ENCODE assay signal across 20 cellular contexts in the genomic region with DNA sequence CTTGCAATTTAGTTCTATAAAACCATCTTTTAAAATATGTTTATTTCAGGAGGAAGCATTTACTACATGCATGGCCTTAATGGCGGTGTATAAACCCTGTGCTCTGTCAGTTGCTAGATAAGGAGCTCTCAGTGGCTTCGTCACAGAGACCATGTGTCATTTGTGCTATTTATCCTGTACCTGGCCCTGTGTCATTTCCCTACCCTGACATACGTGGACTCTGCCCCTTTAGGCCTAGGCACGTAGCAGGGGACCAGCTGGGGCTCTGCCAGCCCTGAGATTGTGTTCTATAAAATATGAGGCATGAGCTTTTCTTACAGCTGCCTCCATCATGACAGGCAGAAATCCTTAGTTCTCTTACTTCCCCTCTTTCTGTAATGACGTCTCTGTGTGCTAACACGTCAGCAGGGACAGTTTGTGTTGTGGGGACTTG.
DNase-seq lines count a peak whose midpoint lies in the region; TF ChIP-seq lines count a peak whose summit lies in the region.
"Had no signal": no experiment of that assay in that cellular context is flagged by ENCODE, and none has a peak within 500 bp of the region (broad histone marks: within the 10 kb centered on the region; RNA-seq: fewer than 3 reads in every experiment).

No MANE protein-coding gene starts in this region.

- peaks cover 57% of the 10 kb centered on the region for H3K36me3 Mint-ChIP-seq in MCF 10A (ENCODE audit: insufficient read depth, unreplicated experiment)
- peaks cover 34% of the 10 kb centered on the region for H3K36me3 Mint-ChIP-seq in type B pancreatic cell
- H3K36me3 Mint-ChIP-seq: activated naive CD8-positive, alpha-beta T cell; natural killer cell treated with Interleukin-12 subunit alpha and Interleukin-12 subunit beta and Interleukin-15 and Interleukin-18, amount 100 ng/mL, for 72 hours had no signal

- H3K27ac ChIP-seq in breast epithelium (no peak overlapping the region), OCI-LY3 (ENCODE audit: low read length) (no peak overlapping the region), liver (ENCODE audit: low read depth in 1 of 2, low read length in 2 of 2) (peak overlapping the region; percentile 70 to 91), right atrium auricular region (no peak overlapping the region)
- H3K27ac ChIP-seq: body of pancreas had no signal

- H3K9me3 ChIP-seq in breast epithelium (no peaks in the 10 kb centered on the region), OCI-LY3 (ENCODE audit: insufficient read depth, low read length) (no peaks in the 10 kb centered on the region), liver (ENCODE audit: control insufficient read depth in 4 of 4, low read length in 3 of 4) (no peaks in the 10 kb centered on the region), right atrium auricular region (no peaks in the 10 kb centered on the region)
- H3K9me3 ChIP-seq: body of pancreas, Caco-2, gastroesophageal sphincter, thoracic aorta had no signal

- 36% methylated on average over 6 of the region's 6 CpGs for WGBS in liver

- H3K27me3 Mint-ChIP-seq in MCF 10A (ENCODE audit: insufficient read depth, unreplicated experiment) (no peaks in the 10 kb centered on the region), type B pancreatic cell (no peaks in the 10 kb centered on the region)
- H3K27me3 Mint-ChIP-seq: activated naive CD8-positive, alpha-beta T cell had no signal

- DNase-seq in MCF 10A (ENCODE audit: unreplicated experiment) (no peak), breast epithelium (ENCODE audit: low spot score in 2 of 2) (no peak), type B pancreatic cell (ENCODE audit: extremely low spot score, unreplicated experiment) (no peak), right atrium auricular region (ENCODE audit: low spot score) (no peak), NCI-H2107 (lab: John Stamatoyannopoulos, UW) (no peak)
- DNase-seq in activated CD4-positive, alpha-beta T cell treated with anti-CD3 and anti-CD28 coated beads for 48 hours: no peak
- DNase-seq: activated CD4-positive, alpha-beta T cell treated with anti-CD3 and anti-CD28 coated beads, Interleukin-2, amount 50 U/mL, for 4 hours; activated T-cell treated with anti-CD3 and anti-CD28 coated beads, Interleukin-2, amount 50 U/mL, for 4 hours; Caco-2; left ventricle myocardium superior; NCI-H1436 treated with DMSO at 0.1 percent for 48 hours; NCI-H446 treated with DMSO at 0.1 percent for 48 hours; OCI-M1 had no signal

- H3K27me3 ChIP-seq in breast epithelium: no peaks in the 10 kb centered on the region
- H3K27me3 ChIP-seq in OCI-LY3 (ENCODE audit: low read depth, low read length): no peaks in the 10 kb centered on the region; the same call in 1 of the 2 replicates
- H3K27me3 ChIP-seq in liver (ENCODE audit: control insufficient read depth in 4 of 4, insufficient read depth in 4 of 4, low read length in 3 of 4): no peaks in the 10 kb centered on the region
- no peaks in the 10 kb centered on the region for H3K27me3 ChIP-seq in right atrium auricular region
- H3K27me3 ChIP-seq: body of pancreas, gastroesophageal sphincter had no signal

- no peaks in the 10 kb centered on the region for H3K79me2 ChIP-seq in OCI-LY3 (ENCODE audit: low read length)

- H3K4me1 ChIP-seq in breast epithelium (peaks cover 0 to 6% of the 10 kb centered on the region in 2 donors), OCI-LY3 (ENCODE audit: low read length) (peaks cover 13% of the 10 kb centered on the region), liver (ENCODE audit: control insufficient read depth in 4 of 4, insufficient read depth in 4 of 4, low read length in 3 of 4) (peaks cover 4 to 30% (median 17%) of the 10 kb centered on the region in 4 donors), right atrium auricular region (peaks cover 0 to 25% of the 10 kb centered on the region in 2 donors)
- H3K4me1 ChIP-seq: Caco-2 had no signal

- TF ChIP-seq CTCF in MCF 10A (IDR thresholded peaks at IDR 0.05; ENCODE audit: unreplicated experiment) (no peak), breast epithelium (IDR thresholded peaks at IDR 0.05) (no peak), OCI-LY3 (IDR thresholded peaks at IDR 0.05; ENCODE audit: low read depth, low read length) (no peak), liver (IDR thresholded peaks at IDR 0.05; ENCODE audit: low read depth, low read length, missing input control) (no peak), type B pancreatic cell (conservative IDR thresholded peaks at IDR 0.05) (no peak), right atrium auricular region (IDR thresholded peaks at IDR 0.05) (no peak)

- H3K36me3 ChIP-seq in breast epithelium (no peaks in the 10 kb centered on the region), OCI-LY3 (replicated peaks; ENCODE audit: low read depth, low read length) (no peaks in the 10 kb centered on the region), liver (ENCODE audit: control insufficient read depth in 4 of 4, insufficient read depth in 3 of 4, low read depth in 1 of 4, low read length in 3 of 4) (no peaks in the 10 kb centered on the region), right atrium auricular region (peaks cover 8% of the 10 kb centered on the region)

- no peaks in the 10 kb centered on the region for H4K20me1 ChIP-seq in OCI-LY3 (ENCODE audit: insufficient read depth, low read length)

- H2AFZ ChIP-seq in OCI-LY3 (ENCODE audit: low read depth, low read length): peak overlapping the region; percentile 82

- POLR2A ChIA-PET in MCF 10A (lab: Yijun Ruan, JAX): interaction anchor here (0.7 to 1.2 kb wide), 5 partner anchors 8 to 334 kb away, joined by 3 to 4 read pairs (median 3); no protein-coding TSS in a partner anchor

- BruUV-seq in MCF 10A (replicated peaks; lab: Mats Ljungman, UMichigan): no TSS peak

- no peak overlapping the region for H3K9ac ChIP-seq in OCI-LY3 (ENCODE audit: low read length)
- H3K9ac ChIP-seq in liver (ENCODE audit: low read depth in 1 of 2, low read length in 2 of 2): peak overlapping the region in 1 of 2 donors; percentile 67

- peak overlapping the region; percentile 49 for H3K27ac Mint-ChIP-seq in MCF 10A (ENCODE audit: low read depth, unreplicated experiment)
- H3K27ac Mint-ChIP-seq in type B pancreatic cell: peak overlapping the region; percentile 58
- H3K27ac Mint-ChIP-seq: activated naive CD8-positive, alpha-beta T cell; natural killer cell treated with Interleukin-12 subunit alpha and Interleukin-12 subunit beta and Interleukin-15 and Interleukin-18, amount 100 ng/mL, for 72 hours had no signal

- peak in 1 of 2 donors; percentile 26 for TF ChIP-seq RAD21 in liver (IDR thresholded peaks at IDR 0.05)

- intact Hi-C loops in MCF 10A (cut with micrococcal nuclease): loop anchor here (10.0 kb wide), 1 partner anchor 461 kb away; no protein-coding TSS in a partner anchor
- intact Hi-C loops in breast epithelium (cut with DNase I; ENCODE audit: low total_unique reads): no loop called here

- H3K9me3 Mint-ChIP-seq in MCF 10A (ENCODE audit: unreplicated experiment) (no peaks in the 10 kb centered on the region), type B pancreatic cell (no peaks in the 10 kb centered on the region)
- H3K9me3 Mint-ChIP-seq: activated T-cell treated with anti-CD3 and anti-CD28 coated beads, Interleukin-2, amount 50 U/mL, for 4 hours; natural killer cell treated with Interleukin-12 subunit alpha and Interleukin-12 subunit beta and Interleukin-15 and Interleukin-18, amount 100 ng/mL, for 72 hours had no signal

- H3K4me3 ChIP-seq in breast epithelium: no peak overlapping the region
- no peak overlapping the region for H3K4me3 ChIP-seq in OCI-LY3 (ENCODE audit: low read length)
- H3K4me3 ChIP-seq in liver (ENCODE audit: low read depth in 1 of 3, low read length in 3 of 3): no peak overlapping the region
- no peak overlapping the region for H3K4me3 ChIP-seq in right atrium auricular region
- H3K4me3 ChIP-seq: body of pancreas, gastroesophageal sphincter, thoracic aorta had no signal

- H3K4me1 Mint-ChIP-seq in MCF 10A (ENCODE audit: insufficient read depth, unreplicated experiment): peaks cover 31% of the 10 kb centered on the region
- H3K4me1 Mint-ChIP-seq in type B pancreatic cell (ENCODE audit: unreplicated experiment): peaks cover 52% of the 10 kb centered on the region

- CTCF ChIA-PET in MCF 10A (lab: Yijun Ruan, JAX): interaction anchor here (1.0 to 7.7 kb wide), 4 partner anchors 8 to 193 kb away, joined by 3 to 90 read pairs (median 13); partner anchors contain the start of gene ASAP2

- peak overlapping the region; percentile 31; the same call in 1 of the 2 replicates for H3K4me2 ChIP-seq in OCI-LY3 (ENCODE audit: low read length)

- H3K4me3 Mint-ChIP-seq in MCF 10A (ENCODE audit: unreplicated experiment) (no peak overlapping the region), type B pancreatic cell (no peak overlapping the region)
- H3K4me3 Mint-ChIP-seq: activated naive CD8-positive, alpha-beta T cell; activated T-cell treated with anti-CD3 and anti-CD28 coated beads, Interleukin-2, amount 50 U/mL, for 4 hours; natural killer cell treated with Interleukin-12 subunit alpha and Interleukin-12 subunit beta and Interleukin-15 and Interleukin-18, amount 100 ng/mL, for 72 hours had no signal

- no peak for TF ChIP-seq POLR2A in breast epithelium (IDR thresholded peaks at IDR 0.05)

TF ChIP-seq in liver, 16 proteins besides CTCF, POLR2A, EP300 and RAD21 (continues in another document):
- TF ChIP-seq YY1 (IDR thresholded peaks at IDR 0.05): peak; percentile 95
- TF ChIP-seq, protein P1, sequence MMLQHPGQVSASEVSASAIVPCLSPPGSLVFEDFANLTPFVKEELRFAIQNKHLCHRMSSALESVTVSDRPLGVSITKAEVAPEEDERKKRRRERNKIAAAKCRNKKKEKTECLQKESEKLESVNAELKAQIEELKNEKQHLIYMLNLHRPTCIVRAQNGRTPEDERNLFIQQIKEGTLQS (IDR thresholded peaks at IDR 0.05): no peak
- peak in 1 of 2 donors; percentile 56 for TF ChIP-seq GABPA (IDR thresholded peaks at IDR 0.05 in 1 of 2, conservative IDR thresholded peaks at IDR 0.05 in 1 of 2)
- TF ChIP-seq, protein P2, sequence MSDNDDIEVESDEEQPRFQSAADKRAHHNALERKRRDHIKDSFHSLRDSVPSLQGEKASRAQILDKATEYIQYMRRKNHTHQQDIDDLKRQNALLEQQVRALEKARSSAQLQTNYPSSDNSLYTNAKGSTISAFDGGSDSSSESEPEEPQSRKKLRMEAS (IDR thresholded peaks at IDR 0.05): peak; percentile 92
- TF ChIP-seq SP1 (IDR thresholded peaks at IDR 0.05): peak; percentile 95
- peak; percentile 70 for TF ChIP-seq FOXA2 (IDR thresholded peaks at IDR 0.05)

Comparison
In these comparisons a context has a peak if more than half of its experiments do, and no peak if none do; other contexts are left out.
1. H3K27ac ChIP-seq: peak in liver (2 of 2); none in breast epithelium (0 of 2), OCI-LY3 (single experiment) and right atrium auricular region (0 of 2).